8 cellular contexts compared by ENCODE assay signal in genomic region chr14:33802737-33803136, GRCh38.
"Had no signal": no experiment of that assay in that cellular context is flagged by ENCODE, and none has a peak within 500 bp of the region (broad histone marks: within the 10 kb centered on the region; RNA-seq: fewer than 3 reads in every experiment).

No MANE protein-coding gene starts in this region.

- ATAC-seq: GM12878 had no signal

- FAIRE-seq: G401.6, GM12878, GM12891, GM12892, GM18507, GM19239 had no signal

- H3K4me3 ChIP-seq: GM12878 had no signal

- DNase-seq: GDM1, GF-D8 had no signal
